12 cellular contexts compared by ENCODE assay signal in the genomic region with DNA sequence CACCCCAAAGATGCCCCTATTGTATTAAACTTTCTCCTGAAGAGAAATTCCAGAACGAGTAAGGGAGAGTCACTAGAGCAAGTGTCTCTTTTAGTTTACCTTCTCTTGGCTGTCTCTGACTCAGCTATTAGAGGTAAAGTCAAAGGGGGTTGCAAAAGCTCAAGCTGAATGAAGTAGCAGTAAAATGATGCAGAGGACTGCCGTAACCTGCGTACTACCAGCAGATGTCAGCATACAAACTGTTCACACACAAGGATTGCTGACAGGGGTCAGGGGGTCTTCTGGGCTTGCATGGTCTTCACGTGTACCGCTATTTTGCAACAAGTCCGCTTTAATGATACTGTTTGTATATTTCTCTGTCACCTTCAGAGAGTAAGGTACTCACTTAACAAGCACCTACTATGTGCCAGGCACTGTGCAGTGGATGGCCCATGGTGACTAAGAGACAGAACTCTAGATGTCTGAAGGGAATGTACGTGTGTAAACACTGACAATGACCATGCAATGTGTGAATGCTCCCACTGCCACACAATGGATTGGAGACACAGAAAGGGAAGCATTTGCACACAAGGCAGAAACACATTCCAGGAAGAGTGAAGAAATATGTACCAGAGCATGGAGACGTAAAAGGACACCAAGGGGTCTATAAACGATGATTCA. TPM values are rescaled to one million over a fixed set of nuclear protein-coding genes. Genes with fewer than 3 reads are reported as not detected.
DNase-seq lines count a peak whose midpoint lies in the region; ATAC-seq and TF ChIP-seq lines count a peak whose summit lies in the region.
"Had no signal": no experiment of that assay in that cellular context is flagged by ENCODE, and none has a peak within 500 bp of the region (broad histone marks: within the 10 kb centered on the region; RNA-seq: fewer than 3 reads in every experiment).

No MANE protein-coding gene starts in this region.

- DNase-seq in A673 (ENCODE audit: low spot score) = peak; percentile 10
- DNase-seq in HEK293T (ENCODE audit: extremely low spot score) = peak; percentile 31
- peak; percentile 19 for DNase-seq in SK-N-DZ (ENCODE audit: low spot score)
- peak; percentile 23 for DNase-seq in iPS DF 19.7 (ENCODE audit: low read depth, low spot score)
- DNase-seq in mesenteric fat pad (ENCODE audit: low spot score) = no peak
- DNase-seq in superior temporal gyrus (ENCODE audit: extremely low spot score) = no peak
- DNase-seq: activated T-cell treated with anti-CD3 and anti-CD28 coated beads, Interleukin-2, amount 50 U/mL, for 4 hours; CD4-positive, alpha-beta T cell; NCI-H1092 had no signal

- TF ChIP-seq CTCF in A673 (conservative IDR thresholded peaks at IDR 0.05; ENCODE audit: low read depth, low read length) = peak; percentile 50

- H3K9me3 ChIP-seq in A673 (ENCODE audit: low read depth, low read length, poor library complexity, severe bottlenecking) = no peaks in the 10 kb centered on the region

- H3K27me3 ChIP-seq in A673 (replicated peaks; ENCODE audit: insufficient read depth, low read depth, low read length, poor library complexity) = no peaks in the 10 kb centered on the region

- BruUV-seq in A673 (replicated peaks; lab: Mats Ljungman, UMichigan) = no TSS peak

- CTCF ChIA-PET in A673 (lab: Charles Lee) (interaction anchor here (0.8 kb wide), 1 partner anchor 987 kb away, joined by 3 read pairs; no protein-coding TSS in a partner anchor), HEK293T (lab: Yijun Ruan, JAX) (no interaction called here)

- POLR2A ChIA-PET in A673 (lab: Charles Lee; ENCODE audit: low non-redundant PET) = no interaction called here
- POLR2A ChIA-PET in HEK293T (lab: Yijun Ruan, JAX) = no interaction called here

- H3K4me1 ChIP-seq in A673 (ENCODE audit: insufficient read depth, low read length, poor library complexity, severe bottlenecking) = no peaks in the 10 kb centered on the region

- H3K36me3 ChIP-seq in A673 (ENCODE audit: insufficient read depth, low read length, poor library complexity, severe bottlenecking) = no peaks in the 10 kb centered on the region

- intact Hi-C loops in A673 (cut with micrococcal nuclease; ENCODE audit: unreplicated experiment) = loop anchor here (5.0 kb wide), 1 partner anchor 73 kb away; a partner anchor contains a TSS

- no peak overlapping the region for H3K27ac ChIP-seq in A673 (ENCODE audit: low read depth, low read length, poor library complexity, severe bottlenecking)

- no peak for ATAC-seq in HG02678 (IDR thresholded peaks at IDR 0.05; ENCODE audit: unreplicated experiment)
- no peak for ATAC-seq in GM18858 (IDR thresholded peaks at IDR 0.05; ENCODE audit: unreplicated experiment)
- ATAC-seq: activated T-cell treated with anti-CD3 and anti-CD28 coated beads, Interleukin-2, amount 50 U/mL, for 4 hours had no signal

- no peak overlapping the region for H3K4me3 ChIP-seq in A673 (ENCODE audit: low read depth, low read length, poor library complexity, severe bottlenecking)
- H3K4me3 ChIP-seq: lung had no signal

TF ChIP-seq in HEK293T, 16 proteins besides CTCF, POLR2A, EP300 and RAD21:
- TF ChIP-seq, protein P1, sequence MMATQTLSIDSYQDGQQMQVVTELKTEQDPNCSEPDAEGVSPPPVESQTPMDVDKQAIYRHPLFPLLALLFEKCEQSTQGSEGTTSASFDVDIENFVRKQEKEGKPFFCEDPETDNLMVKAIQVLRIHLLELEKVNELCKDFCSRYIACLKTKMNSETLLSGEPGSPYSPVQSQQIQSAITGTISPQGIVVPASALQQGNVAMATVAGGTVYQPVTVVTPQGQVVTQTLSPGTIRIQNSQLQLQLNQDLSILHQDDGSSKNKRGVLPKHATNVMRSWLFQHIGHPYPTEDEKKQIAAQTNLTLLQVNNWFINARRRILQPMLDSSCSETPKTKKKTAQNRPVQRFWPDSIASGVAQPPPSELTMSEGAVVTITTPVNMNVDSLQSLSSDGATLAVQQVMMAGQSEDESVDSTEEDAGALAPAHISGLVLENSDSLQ (IDR thresholded peaks at IDR 0.05) = no peak
TF ChIP-seq in HEK293T: peak in this region for 0.

RNA-seq across cellular contexts. Expression of a gene that starts 34.9 kb away (rescaled TPM):
- total RNA-seq in A673 (2021) = 10.6 and 11.9 TPM in 2 replicates
- polyA plus RNA-seq in SK-N-DZ (2014; cell fraction: cytosol; rRNA removed) = 35.4 and 36.5 TPM in 2 replicates
- 31.4 and 34.0 TPM in 2 replicates for polyA plus RNA-seq in SK-N-DZ (2014; cell fraction: nucleus; rRNA removed)
- 8.0 TPM for total RNA-seq in mesenteric fat pad

RNA-seq across cellular contexts. Expression of a gene that starts 34.9 kb away (rescaled TPM):
- 12.6 and 14.2 TPM in 2 replicates for total RNA-seq in A673 (2021)
- 6.1 and 8.0 TPM in 2 replicates for polyA plus RNA-seq in SK-N-DZ (2014; cell fraction: cytosol; rRNA removed)
- polyA plus RNA-seq in SK-N-DZ (2014; cell fraction: nucleus; rRNA removed) = 4.5 and 12.2 TPM in 2 replicates
- total RNA-seq in mesenteric fat pad = 10.5 TPM

RNA-seq across cellular contexts. Expression of a gene that starts 46.8 kb away (rescaled TPM):
- not detected in 2 replicates for total RNA-seq in A673 (2021)
- not detected in 2 replicates for polyA plus RNA-seq in SK-N-DZ (2014; cell fraction: cytosol; rRNA removed)
- polyA plus RNA-seq in SK-N-DZ (2014; cell fraction: nucleus; rRNA removed) = not detected in 2 replicates
- total RNA-seq in mesenteric fat pad = not detected
- total RNA-seq: lung had no signal
- polyA plus RNA-seq: lung had no signal

Comparison
In these comparisons a context has a peak if more than half of its experiments do, and no peak if none do; other contexts are left out.
1. DNase-seq: peak in A673 (single experiment), HEK293T (single experiment), SK-N-DZ (single experiment) and iPS DF 19.7 (single experiment); none in mesenteric fat pad (single experiment) and superior temporal gyrus (single experiment).